14 cellular contexts compared by ENCODE assay signal in genomic region chr22:32776397-32776796, GRCh38. TPM values are rescaled to one million over a fixed set of nuclear protein-coding genes. Genes with fewer than 3 reads are reported as not detected.
A peak's percentile ranks its signal among the peaks of the same experiment; 100 is the strongest.
DNase-seq lines count a peak whose midpoint lies in the region; ATAC-seq and TF ChIP-seq lines count a peak whose summit lies in the region.
"Had no signal": no experiment of that assay in that cellular context is flagged by ENCODE, and none has a peak within 500 bp of the region (broad histone marks: within the 10 kb centered on the region; RNA-seq: fewer than 3 reads in every experiment).

No MANE protein-coding gene starts in this region.

- no peaks in the 10 kb centered on the region for H3K27me3 ChIP-seq in BLaER1 treated with 17β-estradiol and CSF1 and Interleukin-3, amounts not matched to agents 10 nM and 100 nM
- H3K27me3 ChIP-seq in RWPE2 (ENCODE audit: insufficient read depth, poor library complexity, severe bottlenecking), result no peaks in the 10 kb centered on the region

- H3K9ac ChIP-seq in BLaER1 treated with 17β-estradiol and CSF1 and Interleukin-3, amounts not matched to agents 10 nM and 100 nM, result no peak overlapping the region

- H3K4me3 Mint-ChIP-seq in HFFc6, result no peak overlapping the region
- H3K4me3 Mint-ChIP-seq: B cell; CD8-positive, alpha-beta memory T cell had no signal

- no peak for ATAC-seq in RWPE2 (ENCODE audit: low read depth)
- peak; percentile 2 for ATAC-seq in left lobe of liver

- H4K20me1 ChIP-seq in BLaER1 treated with 17β-estradiol and CSF1 and Interleukin-3, amounts not matched to agents 10 nM and 100 nM, result no peaks in the 10 kb centered on the region

- H3K9me3 Mint-ChIP-seq in HFFc6, result no peaks in the 10 kb centered on the region

- H3K27ac Mint-ChIP-seq in HFFc6, result no peak overlapping the region
- H3K27ac Mint-ChIP-seq: B cell; CD8-positive, alpha-beta memory T cell had no signal

- H3K36me3 Mint-ChIP-seq in HFFc6 (ENCODE audit: low read depth), result peaks cover 6% of the 10 kb centered on the region; the same call in 1 of the 2 replicates
- H3K36me3 Mint-ChIP-seq: CD8-positive, alpha-beta memory T cell had no signal

- no peaks in the 10 kb centered on the region for H3K36me3 ChIP-seq in BLaER1 treated with 17β-estradiol and CSF1 and Interleukin-3, amounts not matched to agents 10 nM and 100 nM
- no peaks in the 10 kb centered on the region for H3K36me3 ChIP-seq in RWPE2 (ENCODE audit: low read depth)
- H3K36me3 ChIP-seq: HAP-1 had no signal

- H3K9me3 ChIP-seq in BLaER1 treated with 17β-estradiol and CSF1 and Interleukin-3, amounts not matched to agents 10 nM and 100 nM (replicated peaks in 1 of 11), result no peaks in the 10 kb centered on the region; a peak in 1 of 22 replicates
- H3K9me3 ChIP-seq in RWPE2 (ENCODE audit: severe bottlenecking), result no peaks in the 10 kb centered on the region
- H3K9me3 ChIP-seq: Caco-2, HAP-1 had no signal

- TF ChIP-seq CTCF in HFFc6 (IDR thresholded peaks at IDR 0.05) (0 out of 2 replicates have a peak, but pooled peaks have one; percentile 8), RWPE2 (IDR thresholded peaks at IDR 0.05; ENCODE audit: poor library complexity, severe bottlenecking) (peak; percentile 17)

- no peak for DNase-seq in HFFc6
- no peak for DNase-seq in RWPE2 (ENCODE audit: low spot score)
- no peak for DNase-seq in left lobe of liver (ENCODE audit: low spot score)
- DNase-seq in NCI-H69 (lab: John Stamatoyannopoulos, UW), result no peak
- no peak for DNase-seq in NCI-H2171 (lab: John Stamatoyannopoulos, UW)
- DNase-seq in NCI-H524 (lab: John Stamatoyannopoulos, UW), result no peak
- DNase-seq in dermis blood vessel endothelial cell, result no peak
- DNase-seq: CD8-positive, alpha-beta memory T cell; GF-D8 had no signal

- no peak overlapping the region for H3K27ac ChIP-seq in BLaER1 treated with 17β-estradiol and CSF1 and Interleukin-3, amounts not matched to agents 10 nM and 100 nM
- no peak overlapping the region for H3K27ac ChIP-seq in RWPE2 (ENCODE audit: poor library complexity, severe bottlenecking)
- H3K27ac ChIP-seq: HL-60 had no signal

- peak overlapping the region in 9 of 11 experiments; percentile 9 to 63 (median 55); a peak in 17 of 22 replicates for H3K4me2 ChIP-seq in BLaER1 treated with 17β-estradiol and CSF1 and Interleukin-3, amounts not matched to agents 10 nM and 100 nM

- peaks cover 11% of the 10 kb centered on the region for H3K27me3 Mint-ChIP-seq in HFFc6 (ENCODE audit: insufficient read depth)

- H3K4me1 Mint-ChIP-seq in HFFc6 (ENCODE audit: low read depth), result peaks cover 8% of the 10 kb centered on the region; the same call in 1 of the 2 replicates
- H3K4me1 Mint-ChIP-seq: B cell; CD8-positive, alpha-beta memory T cell had no signal

- peaks cover 5 to 22% (median 11%) of the 10 kb centered on the region in 10 experiments; a peak in 16 of 20 replicates for H3K4me1 ChIP-seq in BLaER1 treated with 17β-estradiol and CSF1 and Interleukin-3, amounts not matched to agents 10 nM and 100 nM
- peaks cover 4% of the 10 kb centered on the region for H3K4me1 ChIP-seq in RWPE2 (ENCODE audit: insufficient read depth, poor library complexity, severe bottlenecking)
- H3K4me1 ChIP-seq: HAP-1 had no signal

- H3K4me3 ChIP-seq in BLaER1 treated with 17β-estradiol and CSF1 and Interleukin-3, amounts not matched to agents 10 nM and 100 nM, result no peak overlapping the region
- no peak overlapping the region for H3K4me3 ChIP-seq in RWPE2 (ENCODE audit: severe bottlenecking)
- H3K4me3 ChIP-seq: HAP-1 had no signal

RNA-seq across cellular contexts. Expression of gene TIMP3, which starts 25.1 kb away (rescaled TPM):
- 100 to 1,000 TPM; 303 to 525 (median 354) TPM for total RNA-seq in HFFc6 (2021; fragmentation: NEBNext Ultra II Directional; extraction: Animal tissue kit (Norgen Biotek cat#: 25700))
- total RNA-seq in left lobe of liver (26.7 TPM), dermis blood vessel endothelial cell (197 and 203 TPM in 2 replicates)
- total RNA-seq: B cell had no signal
